Comparison of ENCODE assay signal across 1 cellular context in the genomic region with DNA sequence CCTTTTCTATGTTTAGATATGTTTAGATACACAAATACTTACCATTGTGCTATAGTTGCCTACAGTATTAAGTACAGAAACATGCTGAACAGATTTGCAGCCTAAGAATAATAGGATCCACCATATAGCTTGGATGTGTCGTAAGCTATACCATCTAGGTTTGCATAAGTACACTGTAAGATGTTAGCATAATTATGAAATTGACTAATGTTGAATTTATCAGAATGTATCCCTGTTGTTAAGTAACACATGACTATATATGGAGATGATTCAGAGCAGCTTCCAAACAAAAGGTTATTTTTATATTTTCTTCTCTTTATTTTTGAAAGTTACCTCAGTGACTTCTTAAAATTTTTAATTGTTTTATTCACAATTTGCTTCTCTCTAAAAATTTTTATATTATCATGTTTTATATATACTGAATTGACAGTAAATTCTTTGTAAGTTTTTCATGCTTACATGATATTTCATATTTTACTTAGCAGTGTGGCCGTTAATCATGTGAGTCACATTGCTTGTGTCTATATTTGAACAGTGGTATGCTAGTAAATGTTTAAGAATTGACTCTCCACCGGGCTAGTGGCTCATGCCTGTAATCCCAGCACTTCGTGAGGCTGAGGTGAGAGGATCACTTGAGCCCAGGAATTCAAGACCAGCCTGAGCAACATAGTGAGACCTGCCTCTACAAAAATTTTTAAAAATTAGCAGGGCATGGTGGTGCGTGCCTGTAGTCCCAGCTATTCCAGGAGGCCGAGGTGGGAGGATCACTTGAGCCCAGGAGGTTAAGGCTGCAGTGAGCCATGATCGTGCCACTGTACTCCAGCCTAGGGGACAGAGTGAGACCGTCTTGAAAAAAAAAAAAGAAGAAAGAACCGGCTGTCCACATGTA.
TF ChIP-seq lines count a peak whose summit lies in the region.

No MANE protein-coding gene starts in this region.

TF ChIP-seq in IMR-90, 13 proteins besides CTCF, POLR2A, EP300 and RAD21 (continued from another document):
- no peak for TF ChIP-seq BHLHE40 (IDR thresholded peaks at IDR 0.05; ENCODE audit: low read depth, low read length)
- TF ChIP-seq MAZ (IDR thresholded peaks at IDR 0.05; ENCODE audit: borderline replicate concordance, low read depth, low read length), result no peak
- no peak for TF ChIP-seq RFX5 (IDR thresholded peaks at IDR 0.05; ENCODE audit: low read depth, low read length)
- TF ChIP-seq SMC3 (IDR thresholded peaks at IDR 0.05; ENCODE audit: low read depth, low read length), result no peak
- TF ChIP-seq, protein P1, sequence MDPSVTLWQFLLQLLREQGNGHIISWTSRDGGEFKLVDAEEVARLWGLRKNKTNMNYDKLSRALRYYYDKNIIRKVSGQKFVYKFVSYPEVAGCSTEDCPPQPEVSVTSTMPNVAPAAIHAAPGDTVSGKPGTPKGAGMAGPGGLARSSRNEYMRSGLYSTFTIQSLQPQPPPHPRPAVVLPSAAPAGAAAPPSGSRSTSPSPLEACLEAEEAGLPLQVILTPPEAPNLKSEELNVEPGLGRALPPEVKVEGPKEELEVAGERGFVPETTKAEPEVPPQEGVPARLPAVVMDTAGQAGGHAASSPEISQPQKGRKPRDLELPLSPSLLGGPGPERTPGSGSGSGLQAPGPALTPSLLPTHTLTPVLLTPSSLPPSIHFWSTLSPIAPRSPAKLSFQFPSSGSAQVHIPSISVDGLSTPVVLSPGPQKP (IDR thresholded peaks at IDR 0.05; ENCODE audit: borderline replicate concordance, low read depth, low read length), result no peak
